Comparison of ENCODE assay signal across 1 cellular context in the genomic region with DNA sequence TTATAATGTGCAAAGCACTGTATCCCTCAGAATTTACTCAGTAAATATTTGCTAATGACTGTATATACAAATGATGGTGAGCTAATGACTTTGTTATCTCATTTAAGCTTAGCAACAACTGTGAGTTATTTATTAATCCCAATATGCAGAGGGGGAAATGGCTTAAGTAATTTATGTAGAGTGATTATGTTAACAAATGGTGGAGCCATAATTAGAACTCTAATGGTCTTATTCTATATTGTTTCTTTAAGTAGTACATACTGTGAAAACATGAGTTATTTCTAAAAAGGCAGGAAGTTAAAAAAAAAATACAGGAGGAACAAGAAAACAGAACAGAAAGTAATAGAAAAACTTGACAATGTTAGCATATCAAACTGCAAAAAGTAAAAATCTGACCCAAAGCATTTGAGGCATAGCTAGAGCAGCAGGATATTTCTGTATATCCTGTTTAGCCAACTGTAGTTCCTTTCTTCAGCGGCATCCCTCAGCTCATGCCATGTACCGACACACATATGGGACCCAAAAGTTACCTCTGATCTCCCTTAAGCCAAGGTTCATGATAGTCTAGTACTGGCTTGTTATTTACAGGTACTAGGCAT.
TF ChIP-seq lines count a peak whose summit lies in the region.

No MANE protein-coding gene starts in this region.

TF ChIP-seq in WTC11, 78 proteins besides CTCF, POLR2A, EP300 and RAD21:
- TF ChIP-seq, protein P1, sequence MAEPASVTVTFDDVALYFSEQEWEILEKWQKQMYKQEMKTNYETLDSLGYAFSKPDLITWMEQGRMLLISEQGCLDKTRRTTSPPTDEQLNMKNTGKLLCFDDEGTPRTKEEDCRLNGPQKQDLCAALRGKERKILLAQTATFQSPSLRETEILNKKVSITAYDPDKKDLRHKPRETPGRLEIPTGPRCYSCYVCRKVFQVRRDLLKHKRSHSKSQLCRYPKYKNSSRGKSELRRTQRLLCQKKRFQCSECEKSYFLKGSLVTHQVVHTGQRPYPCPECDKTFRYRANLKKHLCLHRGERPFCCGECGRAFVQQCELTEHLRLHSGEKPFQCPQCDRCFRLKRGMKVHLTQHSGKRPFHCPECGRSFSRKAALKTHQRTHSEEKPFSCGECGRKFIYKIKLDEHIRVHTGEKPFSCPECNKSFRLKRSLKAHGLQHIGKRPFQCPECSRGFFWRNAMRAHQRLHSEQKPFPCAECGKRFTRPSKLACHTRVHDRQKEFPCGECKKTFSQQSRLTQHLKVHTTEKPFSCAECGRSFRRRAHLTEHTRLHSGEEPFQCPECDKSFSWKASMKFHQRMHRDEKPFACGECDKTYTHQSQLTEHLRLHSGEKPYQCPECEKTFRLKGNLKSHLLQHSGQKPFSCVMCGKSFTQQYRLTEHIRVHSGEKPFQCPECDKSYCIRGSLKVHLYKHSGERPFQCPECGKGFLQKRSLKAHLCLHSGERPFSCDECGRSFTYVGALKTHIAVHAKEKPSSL (CRISPR knock-in tag; conservative IDR thresholded peaks at IDR 0.05): no peak
- no peak for TF ChIP-seq CBFB (CRISPR knock-in tag; IDR thresholded peaks at IDR 0.05; ENCODE audit: low read depth)
- no peak for TF ChIP-seq GABPB1 (CRISPR knock-in tag; IDR thresholded peaks at IDR 0.05)
- no peak for TF ChIP-seq ZNF317 (CRISPR knock-in tag; IDR thresholded peaks at IDR 0.05; ENCODE audit: borderline replicate concordance, low read depth)
- no peak for TF ChIP-seq EMX1 (CRISPR knock-in tag; IDR thresholded peaks at IDR 0.05)
- TF ChIP-seq, protein P2, sequence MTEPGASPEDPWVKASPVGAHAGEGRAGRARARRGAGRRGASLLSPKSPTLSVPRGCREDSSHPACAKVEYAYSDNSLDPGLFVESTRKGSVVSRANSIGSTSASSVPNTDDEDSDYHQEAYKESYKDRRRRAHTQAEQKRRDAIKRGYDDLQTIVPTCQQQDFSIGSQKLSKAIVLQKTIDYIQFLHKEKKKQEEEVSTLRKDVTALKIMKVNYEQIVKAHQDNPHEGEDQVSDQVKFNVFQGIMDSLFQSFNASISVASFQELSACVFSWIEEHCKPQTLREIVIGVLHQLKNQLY (CRISPR knock-in tag; IDR thresholded peaks at IDR 0.05): no peak
- TF ChIP-seq OVOL2 (CRISPR knock-in tag; IDR thresholded peaks at IDR 0.05; ENCODE audit: borderline replicate concordance): no peak
- TF ChIP-seq CREM (CRISPR knock-in tag; IDR thresholded peaks at IDR 0.05): no peak
- TF ChIP-seq, protein P3, sequence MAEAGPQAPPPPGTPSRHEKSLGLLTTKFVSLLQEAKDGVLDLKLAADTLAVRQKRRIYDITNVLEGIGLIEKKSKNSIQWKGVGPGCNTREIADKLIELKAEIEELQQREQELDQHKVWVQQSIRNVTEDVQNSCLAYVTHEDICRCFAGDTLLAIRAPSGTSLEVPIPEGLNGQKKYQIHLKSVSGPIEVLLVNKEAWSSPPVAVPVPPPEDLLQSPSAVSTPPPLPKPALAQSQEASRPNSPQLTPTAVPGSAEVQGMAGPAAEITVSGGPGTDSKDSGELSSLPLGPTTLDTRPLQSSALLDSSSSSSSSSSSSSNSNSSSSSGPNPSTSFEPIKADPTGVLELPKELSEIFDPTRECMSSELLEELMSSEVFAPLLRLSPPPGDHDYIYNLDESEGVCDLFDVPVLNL (CRISPR knock-in tag; IDR thresholded peaks at IDR 0.05; ENCODE audit: borderline replicate concordance, low read depth): no peak
- no peak for TF ChIP-seq HMGA2 (CRISPR knock-in tag; IDR thresholded peaks at IDR 0.05)
- TF ChIP-seq ZNF232 (CRISPR knock-in tag; IDR thresholded peaks at IDR 0.05): no peak
- TF ChIP-seq GRHL2 (CRISPR knock-in tag; IDR thresholded peaks at IDR 0.05; ENCODE audit: insufficient replicate concordance, severe bottlenecking): no peak
- TF ChIP-seq, protein P4, sequence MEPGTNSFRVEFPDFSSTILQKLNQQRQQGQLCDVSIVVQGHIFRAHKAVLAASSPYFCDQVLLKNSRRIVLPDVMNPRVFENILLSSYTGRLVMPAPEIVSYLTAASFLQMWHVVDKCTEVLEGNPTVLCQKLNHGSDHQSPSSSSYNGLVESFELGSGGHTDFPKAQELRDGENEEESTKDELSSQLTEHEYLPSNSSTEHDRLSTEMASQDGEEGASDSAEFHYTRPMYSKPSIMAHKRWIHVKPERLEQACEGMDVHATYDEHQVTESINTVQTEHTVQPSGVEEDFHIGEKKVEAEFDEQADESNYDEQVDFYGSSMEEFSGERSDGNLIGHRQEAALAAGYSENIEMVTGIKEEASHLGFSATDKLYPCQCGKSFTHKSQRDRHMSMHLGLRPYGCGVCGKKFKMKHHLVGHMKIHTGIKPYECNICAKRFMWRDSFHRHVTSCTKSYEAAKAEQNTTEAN (CRISPR knock-in tag; IDR thresholded peaks at IDR 0.05): no peak
- no peak for TF ChIP-seq TP53 (CRISPR knock-in tag; IDR thresholded peaks at IDR 0.05)
